22 cellular contexts compared by ENCODE assay signal in genomic region chr9:112703304-112703703, GRCh38.
"Had no signal": no experiment of that assay in that cellular context is flagged by ENCODE, and none has a peak within 500 bp of the region (broad histone marks: within the 10 kb centered on the region; RNA-seq: fewer than 3 reads in every experiment).

No MANE protein-coding gene starts in this region.

- H3K9me3 ChIP-seq: SK-N-SH had no signal

- H3K9ac ChIP-seq: SK-N-SH had no signal

- FAIRE-seq: RCC 7860 had no signal

- H3K9me3 Mint-ChIP-seq: IgD-negative memory B cell had no signal

- H3K4me3 Mint-ChIP-seq: IgD-negative memory B cell had no signal

- H3K4me2 ChIP-seq: SK-N-SH had no signal

- H3K27ac Mint-ChIP-seq: IgD-negative memory B cell had no signal

- DNase-seq: KBM-7, MV-4-11, NCI-H1092, NCI-H1105 treated with DMSO at 0.1 percent for 48 hours, NCI-H1417 treated with DMSO at 0.1 percent for 48 hours, NCI-H146, NCI-H1694 treated with DMSO at 0.1 percent for 48 hours, NCI-H1930, NCI-H2081, NCI-H2107, NCI-H2227 treated with DMSO at 0.1 percent for 48 hours, NCI-H446, NCI-H510A, NCI-H524 treated with DMSO at 0.1 percent for 48 hours, NCI-H69, NCI-H774, Right ventricle myocardium superior, RPMI8226, SK-N-SH, SW 1271 had no signal

- H3K27me3 Mint-ChIP-seq: IgD-negative memory B cell had no signal
